In the genomic region with DNA sequence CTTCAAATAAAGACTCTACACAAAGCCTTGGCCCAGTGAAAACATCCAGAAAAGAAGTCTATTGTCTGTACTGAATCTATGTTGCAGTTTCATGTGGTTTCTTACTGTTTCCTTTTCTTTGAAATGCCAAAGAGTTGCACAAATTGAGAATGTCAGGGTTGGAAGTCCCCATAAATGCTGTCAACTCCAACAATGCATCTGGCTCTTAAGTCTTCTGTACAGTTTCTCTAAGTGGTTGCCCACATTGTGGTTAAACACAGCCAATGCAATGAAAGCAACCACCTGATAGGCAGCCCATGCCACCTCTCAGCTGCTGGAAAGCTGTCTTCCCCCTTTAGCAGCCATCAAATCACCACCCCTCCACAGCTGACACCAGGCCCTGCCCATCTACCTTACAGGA, we compare ENCODE assay signal across 9 cellular contexts.
DNase-seq lines count a peak whose midpoint lies in the region; ATAC-seq and TF ChIP-seq lines count a peak whose summit lies in the region.
"Had no signal": no experiment of that assay in that cellular context is flagged by ENCODE, and none has a peak within 500 bp of the region (broad histone marks: within the 10 kb centered on the region; RNA-seq: fewer than 3 reads in every experiment).

No MANE protein-coding gene starts in this region.

- H3K36me3 ChIP-seq in gastrocnemius medialis = no peaks in the 10 kb centered on the region

- no peaks in the 10 kb centered on the region for H3K4me1 ChIP-seq in gastrocnemius medialis

- ATAC-seq in GM18508 (IDR thresholded peaks at IDR 0.05; ENCODE audit: insufficient read depth, unreplicated experiment) = peak; percentile 81
- peak; percentile 77 for ATAC-seq in GM21529 (IDR thresholded peaks at IDR 0.05; ENCODE audit: unreplicated experiment)
- ATAC-seq in HG03520 (IDR thresholded peaks at IDR 0.05; ENCODE audit: unreplicated experiment) = peak; percentile 63
- ATAC-seq in activated naive CD8-positive, alpha-beta T cell treated with anti-CD3 and anti-CD28 coated beads, Interleukin-2, amount 50 U/mL, for 24 hours = peak; percentile 92
- ATAC-seq in gastrocnemius medialis = no peak

- H3K27me3 ChIP-seq in gastrocnemius medialis = no peaks in the 10 kb centered on the region

- TF ChIP-seq CTCF in gastrocnemius medialis (IDR thresholded peaks at IDR 0.05 in 4 of 5, conservative IDR thresholded peaks at IDR 0.05 in 1 of 5) = no peak

- H3K4me3 Mint-ChIP-seq in activated naive CD8-positive, alpha-beta T cell treated with anti-CD3 and anti-CD28 coated beads, Interleukin-2, amount 50 U/mL, for 24 hours = peak overlapping the region; percentile 2

- peaks cover 11% of the 10 kb centered on the region for H3K36me3 Mint-ChIP-seq in activated naive CD8-positive, alpha-beta T cell treated with anti-CD3 and anti-CD28 coated beads, Interleukin-2, amount 50 U/mL, for 24 hours (ENCODE audit: low read depth)

- no peak overlapping the region for H3K27ac ChIP-seq in gastrocnemius medialis

- H3K9me3 Mint-ChIP-seq in activated naive CD8-positive, alpha-beta T cell treated with anti-CD3 and anti-CD28 coated beads, Interleukin-2, amount 50 U/mL, for 24 hours = peaks cover 11% of the 10 kb centered on the region

- no peak for TF ChIP-seq POLR2A in gastrocnemius medialis (IDR thresholded peaks at IDR 0.05)

- H3K4me1 Mint-ChIP-seq in activated naive CD8-positive, alpha-beta T cell treated with anti-CD3 and anti-CD28 coated beads, Interleukin-2, amount 50 U/mL, for 24 hours = peaks cover 17% of the 10 kb centered on the region

- in situ Hi-C loops in gastrocnemius medialis (cut with MboI; ENCODE audit: low sequenced_read_pairs in 4 of 4) = no loop called here

- no peaks in the 10 kb centered on the region for H3K9me3 ChIP-seq in gastrocnemius medialis

- no peaks in the 10 kb centered on the region for H3K27me3 Mint-ChIP-seq in activated naive CD8-positive, alpha-beta T cell treated with anti-CD3 and anti-CD28 coated beads, Interleukin-2, amount 50 U/mL, for 24 hours

- intact Hi-C loops in gastrocnemius medialis (cut with DNase I; ENCODE audit: low total_unique reads) = no loop called here

- DNase-seq in activated naive CD8-positive, alpha-beta T cell treated with anti-CD3 and anti-CD28 coated beads, Interleukin-2, amount 50 U/mL, for 24 hours = no peak
- DNase-seq in OCI-M1 (lab: John Stamatoyannopoulos, UW) (no peak), gastrocnemius medialis (no peak), iPS-NIHi7 (ENCODE audit: extremely low spot score) (no peak), NCI-H446 treated with DMSO at 0.1 percent for 48 hours (lab: John Stamatoyannopoulos, UW) (no peak)
- DNase-seq: activated effector memory CD4-positive, alpha-beta T cell treated with Interleukin-2 at 50 U/mL for 16 hours had no signal

- H3K27ac Mint-ChIP-seq in activated naive CD8-positive, alpha-beta T cell treated with anti-CD3 and anti-CD28 coated beads, Interleukin-2, amount 50 U/mL, for 24 hours = peak overlapping the region; percentile 79

- no peak overlapping the region for H3K4me3 ChIP-seq in gastrocnemius medialis

Comparison
In these comparisons a context has a peak if more than half of its experiments do, and no peak if none do; other contexts are left out.
1. ATAC-seq: peak in GM18508 (single experiment), GM21529 (single experiment), HG03520 (single experiment) and activated naive CD8-positive, alpha-beta T cell treated with anti-CD3 and anti-CD28 coated beads, Interleukin-2, amount 50 U/mL, for 24 hours (single experiment); none in gastrocnemius medialis (0 of 2).